ENCODE assay signal across 6 cellular contexts in genomic region chr11:503179-503981, GRCh38. TPM values are rescaled to one million over a fixed set of nuclear protein-coding genes. Genes with fewer than 3 reads are reported as not detected.
A peak's percentile ranks its signal among the peaks of the same experiment; 100 is the strongest.
DNase-seq lines count a peak whose midpoint lies in the region.

No MANE protein-coding gene starts in this region.

- peak overlapping the region; percentile 53 for H3K27ac ChIP-seq in stomach smooth muscle (ENCODE audit: low read length)

- no peaks in the 10 kb centered on the region for H3K27me3 ChIP-seq in stomach smooth muscle (ENCODE audit: control insufficient read depth in 1 of 2, insufficient read depth in 2 of 2, low read length in 2 of 2)

- peaks cover 30% of the 10 kb centered on the region for H3K4me1 Mint-ChIP-seq in activated naive CD4-positive, alpha-beta T cell treated with anti-CD3 and anti-CD28 coated beads, Interleukin-2, amount 10 ng/mL, durations not matched to agents 7 days and 5 days

- H3K27ac Mint-ChIP-seq in activated naive CD4-positive, alpha-beta T cell treated with anti-CD3 and anti-CD28 coated beads, Interleukin-2, amount 10 ng/mL, durations not matched to agents 7 days and 5 days = no peak overlapping the region

- H3K4me1 ChIP-seq in stomach smooth muscle (ENCODE audit: control insufficient read depth, insufficient read depth, low read length) = peaks cover 44% of the 10 kb centered on the region

- peaks cover 24% of the 10 kb centered on the region for H3K36me3 Mint-ChIP-seq in activated naive CD4-positive, alpha-beta T cell treated with anti-CD3 and anti-CD28 coated beads, Interleukin-2, amount 10 ng/mL, durations not matched to agents 7 days and 5 days

- no peaks in the 10 kb centered on the region for H3K9me3 Mint-ChIP-seq in activated naive CD4-positive, alpha-beta T cell treated with anti-CD3 and anti-CD28 coated beads, Interleukin-2, amount 10 ng/mL, durations not matched to agents 7 days and 5 days

- peaks cover 29% of the 10 kb centered on the region in 2 donors for H3K36me3 ChIP-seq in stomach smooth muscle (ENCODE audit: control insufficient read depth in 2 of 2, insufficient read depth in 2 of 2, low read length in 2 of 2)

- no peaks in the 10 kb centered on the region for H3K9me3 ChIP-seq in stomach smooth muscle (ENCODE audit: control insufficient read depth in 2 of 2, low read length in 2 of 2)

- CTCF ChIA-PET in activated naive CD4-positive, alpha-beta T cell treated with anti-CD3 and anti-CD28 coated beads, Interleukin-2, amount 10 ng/mL, durations not matched to agents 7 days and 5 days (lab: Charles Lee) = no interaction called here

- peak overlapping the region; percentile 56 to 72 for H3K4me3 ChIP-seq in stomach smooth muscle (ENCODE audit: low read length in 2 of 2)

- H3K4me3 Mint-ChIP-seq in activated naive CD4-positive, alpha-beta T cell treated with anti-CD3 and anti-CD28 coated beads, Interleukin-2, amount 10 ng/mL, durations not matched to agents 7 days and 5 days = no peak overlapping the region

- H3K9ac ChIP-seq in stomach smooth muscle (ENCODE audit: low read length in 2 of 2) = peak overlapping the region; percentile 47 to 64

- peaks cover 4% of the 10 kb centered on the region for H3K27me3 Mint-ChIP-seq in activated naive CD4-positive, alpha-beta T cell treated with anti-CD3 and anti-CD28 coated beads, Interleukin-2, amount 10 ng/mL, durations not matched to agents 7 days and 5 days

- peak; percentile 50 for DNase-seq in stimulated activated naive CD4-positive, alpha-beta T cell treated with Interleukin-2 at 50 U/mL for 16 hours (lab: John Stamatoyannopoulos, UW)
- no peak for DNase-seq in stimulated activated naive CD4-positive, alpha-beta T cell (lab: John Stamatoyannopoulos, UW)
- DNase-seq in fibroblast of peridontal ligament (ENCODE audit: extremely low read depth) (peak; percentile 64), H4 (ENCODE audit: low spot score) (no peak)
- DNase-seq in activated naive CD4-positive, alpha-beta T cell treated with anti-CD3 and anti-CD28 coated beads, Interleukin-2, amount 10 ng/mL, durations not matched to agents 7 days and 5 days = no peak

RNA-seq across cellular contexts. Expression of gene RNH1, which starts 3.7 kb away (rescaled TPM):
- 150 and 205 TPM in 2 replicates for total RNA-seq in H4 (2014; rRNA removed; shearing (Covaris generic))

RNA-seq across cellular contexts. Expression of gene HRAS, which starts 32.0 kb away (rescaled TPM):
- total RNA-seq in H4 (2014; rRNA removed; shearing (Covaris generic)) = 64.1 and 76.1 TPM in 2 replicates

RNA-seq across cellular contexts. Expression of gene LRRC56, which starts 33.9 kb away (rescaled TPM):
- 0.18 and 0.19 TPM in 2 replicates for total RNA-seq in H4 (2014; rRNA removed; shearing (Covaris generic))

RNA-seq across cellular contexts. Expression of gene PTDSS2, which starts 53.3 kb away (rescaled TPM):
- 15.0 and 26.7 TPM in 2 replicates for total RNA-seq in H4 (2014; rRNA removed; shearing (Covaris generic))

RNA-seq across cellular contexts. Expression of gene LMNTD2, which starts 57.2 kb away (rescaled TPM):
- total RNA-seq in H4 (2014; rRNA removed; shearing (Covaris generic)) = 1.4 and 2.6 TPM in 2 replicates

Comparison
In these comparisons a context has a peak if more than half of its experiments do, and no peak if none do; other contexts are left out.
1. DNase-seq: peak in stimulated activated naive CD4-positive, alpha-beta T cell treated with Interleukin-2 at 50 U/mL for 16 hours (single experiment) and fibroblast of peridontal ligament (single experiment); none in stimulated activated naive CD4-positive, alpha-beta T cell (0 of 6), H4 (single experiment) and activated naive CD4-positive, alpha-beta T cell treated with anti-CD3 and anti-CD28 coated beads, Interleukin-2, amount 10 ng/mL, durations not matched to agents 7 days and 5 days (single experiment).